Comparison of ENCODE assay signal across 8 cellular contexts in genomic region chr11:59224419-59224928, GRCh38. TPM values are rescaled to one million over a fixed set of nuclear protein-coding genes. Genes with fewer than 3 reads are reported as not detected.
DNase-seq lines count a peak whose midpoint lies in the region; ATAC-seq and TF ChIP-seq lines count a peak whose summit lies in the region.
"Had no signal": no experiment of that assay in that cellular context is flagged by ENCODE, and none has a peak within 500 bp of the region (broad histone marks: within the 10 kb centered on the region; RNA-seq: fewer than 3 reads in every experiment).

No MANE protein-coding gene starts in this region.

- no peak for TF ChIP-seq EP300 in esophagus muscularis mucosa (IDR thresholded peaks at IDR 0.05)

- no peak overlapping the region for H3K27ac Mint-ChIP-seq in stimulated activated effector memory CD8-positive, alpha-beta T cell treated with anti-CD3 and anti-CD28 coated beads, Interleukin-12 subunit alpha, Interleukin-12 subunit beta, amount 100 ng/mL, for 72 hours
- H3K27ac Mint-ChIP-seq in CD8-positive, alpha-beta memory T cell: no peak overlapping the region

- no peaks in the 10 kb centered on the region for H3K36me3 Mint-ChIP-seq in stimulated activated effector memory CD8-positive, alpha-beta T cell treated with anti-CD3 and anti-CD28 coated beads, Interleukin-12 subunit alpha, Interleukin-12 subunit beta, amount 100 ng/mL, for 72 hours
- no peaks in the 10 kb centered on the region for H3K36me3 Mint-ChIP-seq in CD8-positive, alpha-beta memory T cell

- CTCF ChIA-PET in CD8-positive, alpha-beta memory T cell (lab: Charles Lee): interaction anchor here (1.5 kb wide), 1 partner anchor 53 kb away, joined by 3 read pairs; the partner anchor contains the start of gene DTX4

- H3K27me3 ChIP-seq in esophagus muscularis mucosa: no peaks in the 10 kb centered on the region
- no peaks in the 10 kb centered on the region for H3K27me3 ChIP-seq in CD8-positive, alpha-beta memory T cell (ENCODE audit: insufficient read depth, low read length, poor library complexity, severe bottlenecking)

- H3K4me1 Mint-ChIP-seq in stimulated activated effector memory CD8-positive, alpha-beta T cell treated with anti-CD3 and anti-CD28 coated beads, Interleukin-12 subunit alpha, Interleukin-12 subunit beta, amount 100 ng/mL, for 72 hours: peaks cover 9% of the 10 kb centered on the region
- peaks cover 0 to 2% (median 0%) of the 10 kb centered on the region in 3 donors for H3K4me1 Mint-ChIP-seq in CD8-positive, alpha-beta memory T cell

- H3K4me3 ChIP-seq in esophagus muscularis mucosa: no peak overlapping the region
- no peak overlapping the region for H3K4me3 ChIP-seq in CD8-positive, alpha-beta memory T cell (ENCODE audit: low read length)

- no peak for TF ChIP-seq CTCF in GM20000 (IDR thresholded peaks at IDR 0.05; ENCODE audit: extremely low read depth, missing control alignments)
- no peak for TF ChIP-seq CTCF in esophagus muscularis mucosa (IDR thresholded peaks at IDR 0.05)

- intact Hi-C loops in esophagus muscularis mucosa (cut with DNase I): no loop called here

- no peak for TF ChIP-seq POLR2A in esophagus muscularis mucosa (IDR thresholded peaks at IDR 0.05; ENCODE audit: low read depth)

- 28% methylated on average over 4 of the region's 4 CpGs for WGBS in esophagus muscularis mucosa

- peak; percentile 51 for ATAC-seq in HG03442 (IDR thresholded peaks at IDR 0.05; ENCODE audit: unreplicated experiment)
- ATAC-seq in stimulated activated effector memory CD8-positive, alpha-beta T cell treated with anti-CD3 and anti-CD28 coated beads, Interleukin-12 subunit alpha, Interleukin-12 subunit beta, amount 100 ng/mL, for 72 hours: peak; percentile 63

- no peaks in the 10 kb centered on the region for H3K36me3 ChIP-seq in esophagus muscularis mucosa
- H3K36me3 ChIP-seq in CD8-positive, alpha-beta memory T cell (ENCODE audit: insufficient read depth, low read length): no peaks in the 10 kb centered on the region

- POLR2A ChIA-PET in CD8-positive, alpha-beta memory T cell (lab: Charles Lee): no interaction called here

- no peaks in the 10 kb centered on the region for H3K9me3 Mint-ChIP-seq in stimulated activated effector memory CD8-positive, alpha-beta T cell treated with anti-CD3 and anti-CD28 coated beads, Interleukin-12 subunit alpha, Interleukin-12 subunit beta, amount 100 ng/mL, for 72 hours
- no peaks in the 10 kb centered on the region for H3K9me3 Mint-ChIP-seq in CD8-positive, alpha-beta memory T cell

- H3K4me1 ChIP-seq in esophagus muscularis mucosa: peaks cover 10 to 21% (median 17%) of the 10 kb centered on the region in 4 donors
- H3K4me1 ChIP-seq in CD8-positive, alpha-beta memory T cell (ENCODE audit: insufficient read depth, low read length): no peaks in the 10 kb centered on the region

- peaks cover 10 to 23% of the 10 kb centered on the region in 2 donors for H3K27me3 Mint-ChIP-seq in CD8-positive, alpha-beta memory T cell

- DNase-seq in GM20000 (ENCODE audit: low spot score) (peak; percentile 15), esophagus muscularis mucosa (ENCODE audit: extremely low spot score) (no peak), COLO829 (ENCODE audit: low spot score) (no peak), NCI-H510A (lab: John Stamatoyannopoulos, UW) (no peak)
- no peak for DNase-seq in stimulated activated effector memory CD8-positive, alpha-beta T cell treated with anti-CD3 and anti-CD28 coated beads, Interleukin-12 subunit alpha, Interleukin-12 subunit beta, amount 100 ng/mL, for 72 hours (ENCODE audit: low spot score in 2 of 2)
- DNase-seq in CD8-positive, alpha-beta memory T cell: no peak

- H3K9me3 ChIP-seq in esophagus muscularis mucosa: no peaks in the 10 kb centered on the region
- no peaks in the 10 kb centered on the region for H3K9me3 ChIP-seq in CD8-positive, alpha-beta memory T cell (ENCODE audit: low read length)

- H3K4me3 Mint-ChIP-seq in stimulated activated effector memory CD8-positive, alpha-beta T cell treated with anti-CD3 and anti-CD28 coated beads, Interleukin-12 subunit alpha, Interleukin-12 subunit beta, amount 100 ng/mL, for 72 hours: no peak overlapping the region
- no peak overlapping the region for H3K4me3 Mint-ChIP-seq in CD8-positive, alpha-beta memory T cell

- H3K27ac ChIP-seq in esophagus muscularis mucosa (replicated peaks in 1 of 4): peak overlapping the region; percentile 25 to 70 (median 64)
- no peak overlapping the region for H3K27ac ChIP-seq in CD8-positive, alpha-beta memory T cell (ENCODE audit: low read depth, low read length)

RNA-seq across cellular contexts. Expression of gene MPEG1, which starts 11.7 kb away (rescaled TPM):
- 10 to 100 TPM; 10.1 to 36.1 (median 14.8) TPM for total RNA-seq in esophagus muscularis mucosa
- total RNA-seq in CD8-positive, alpha-beta memory T cell: 1 to 10 TPM; 1.2 to 1.5 TPM
- polyA plus RNA-seq in CD8-positive, alpha-beta memory T cell: not detected
- total RNA-seq: activated CD8-positive, alpha-beta memory T cell treated with anti-CD3 and anti-CD28 coated beads for 36 hours had no signal

RNA-seq across cellular contexts. Expression of gene DTX4, which starts 52.5 kb away (rescaled TPM):
- 1 to 10 TPM; 3.1 to 8.8 (median 4.5) TPM for total RNA-seq in esophagus muscularis mucosa
- total RNA-seq in CD8-positive, alpha-beta memory T cell: under 1 TPM; 0.24 to 0.38 TPM
- 0.98 TPM for polyA plus RNA-seq in CD8-positive, alpha-beta memory T cell

Comparison
In these comparisons a context has a peak if more than half of its experiments do, and no peak if none do; other contexts are left out.
1. RNA of gene MPEG1, which starts 11.7 kb away (total RNA-seq): 10.1 to 36.1 TPM in esophagus muscularis mucosa; 1.2 to 1.5 TPM in CD8-positive, alpha-beta memory T cell; every median in the first group is over 4 times any median in the second.